ENCODE assay signal across 13 cellular contexts in genomic region chr18:44818668-44819403, GRCh38.
DNase-seq lines count a peak whose midpoint lies in the region; ATAC-seq, FAIRE-seq and TF ChIP-seq lines count a peak whose summit lies in the region.
"Had no signal": no experiment of that assay in that cellular context is flagged by ENCODE, and none has a peak within 500 bp of the region (broad histone marks: within the 10 kb centered on the region; RNA-seq: fewer than 3 reads in every experiment).

No MANE protein-coding gene starts in this region.

- POLR2A ChIA-PET in HEK293 (lab: Yijun Ruan, JAX) = no interaction called here

- FAIRE-seq in frontal cortex (lab: Jason Lieb, UNC) = no peak
- FAIRE-seq: HTR-8/SVneo had no signal

- intact Hi-C loops in activated T-helper 2 cell treated with anti-CD3 and anti-CD28 coated beads, Interferon-gamma antibody, Interleukin-2, Interleukin-4, amounts not matched to agents 10 μg/mL and 5 μg/mL and 100 μg/mL, durations not matched to agents 14 hours and 24 hours and 36 hours (cut with micrococcal nuclease) = loop anchor here (2.0 to 5.0 kb wide), 2 partner anchors 14 to 137 kb away; partner anchors contain the start of gene SETBP1
- intact Hi-C loops in sciatic nerve (cut with DNase I) = no loop called here

- TF ChIP-seq CTCF in HEK293 (tag by site-specific recombination; IDR thresholded peaks at IDR 0.05) (no peak), brain microvascular endothelial cell (IDR thresholded peaks at IDR 0.05; ENCODE audit: low read depth, low read length, missing control alignments) (no peak)

- H3K27ac ChIP-seq in HEK293 (ENCODE audit: extremely low read depth, low read depth, low read length) (no peak overlapping the region), brain microvascular endothelial cell (no peak overlapping the region)

- peak; percentile 62 for ATAC-seq in GM18519 (IDR thresholded peaks at IDR 0.05; ENCODE audit: low FRiP score, unreplicated experiment)
- ATAC-seq in sciatic nerve = no peak

- H3K4me1 ChIP-seq in HEK293 (ENCODE audit: control insufficient read depth, insufficient read depth, low read length) = no peaks in the 10 kb centered on the region; the same call in 1 of the 2 replicates

- peaks cover 4% of the 10 kb centered on the region for H3K36me3 Mint-ChIP-seq in activated T-helper 2 cell treated with anti-CD3 and anti-CD28 coated beads, Interferon-gamma antibody, Interleukin-2, Interleukin-4, amounts not matched to agents 10 μg/mL and 5 μg/mL and 100 μg/mL, durations not matched to agents 14 hours and 24 hours and 36 hours (ENCODE audit: low read depth)

- H3K4me1 Mint-ChIP-seq in activated T-helper 2 cell treated with anti-CD3 and anti-CD28 coated beads, Interferon-gamma antibody, Interleukin-2, Interleukin-4, amounts not matched to agents 10 μg/mL and 5 μg/mL and 100 μg/mL, durations not matched to agents 14 hours and 24 hours and 36 hours (ENCODE audit: low read depth) = peaks cover 26% of the 10 kb centered on the region

- H3K9me3 ChIP-seq in HEK293 (ENCODE audit: control insufficient read depth, insufficient read depth, low read depth, low read length) = no peaks in the 10 kb centered on the region
- H3K9me3 ChIP-seq: thoracic aorta had no signal

- H3K27ac Mint-ChIP-seq in activated T-helper 2 cell treated with anti-CD3 and anti-CD28 coated beads, Interferon-gamma antibody, Interleukin-2, Interleukin-4, amounts not matched to agents 10 μg/mL and 5 μg/mL and 100 μg/mL, durations not matched to agents 14 hours and 24 hours and 36 hours = peak overlapping the region; percentile 50

- no peak overlapping the region for H3K4me3 Mint-ChIP-seq in activated T-helper 2 cell treated with anti-CD3 and anti-CD28 coated beads, Interferon-gamma antibody, Interleukin-2, Interleukin-4, amounts not matched to agents 10 μg/mL and 5 μg/mL and 100 μg/mL, durations not matched to agents 14 hours and 24 hours and 36 hours (ENCODE audit: low read depth)
- H3K4me3 Mint-ChIP-seq: natural killer cell treated with Interleukin-12 subunit alpha and Interleukin-12 subunit beta and Interleukin-15 and Interleukin-18, amount 100 ng/mL, for 72 hours had no signal

- DNase-seq in activated T-helper 2 cell treated with anti-CD3 and anti-CD28 coated beads, Interferon-gamma antibody, Interleukin-2, Interleukin-4, amounts not matched to agents 10 μg/mL and 5 μg/mL and 100 μg/mL, durations not matched to agents 14 hours and 24 hours and 36 hours (ENCODE audit: low spot score) = no peak
- DNase-seq in renal cortical epithelial cell (ENCODE audit: low read depth) (peak; percentile 34), frontal cortex (ENCODE audit: low spot score in 2 of 2) (no peak), brain microvascular endothelial cell (no peak), sciatic nerve (ENCODE audit: low spot score) (no peak)
- DNase-seq: activated CD8-positive, alpha-beta memory T cell treated with anti-CD3 and anti-CD28 coated beads, Interleukin-2, amount 50 U/mL, for 4 hours; effector CD8-positive, alpha-beta T cell; NCI-H510A had no signal

- CTCF ChIA-PET in HEK293 (lab: Yijun Ruan, JAX) = no interaction called here

- H3K4me3 ChIP-seq in HEK293 (ENCODE audit: low read depth, low read length) = no peak overlapping the region
- H3K4me3 ChIP-seq in brain microvascular endothelial cell (ENCODE audit: low read depth, low read length) = no peak overlapping the region
- H3K4me3 ChIP-seq: thoracic aorta had no signal

- H3K36me3 ChIP-seq in HEK293 (ENCODE audit: control insufficient read depth in 2 of 2, insufficient read depth in 1 of 2, low read length in 2 of 2) (no peaks in the 10 kb centered on the region), brain microvascular endothelial cell (replicated peaks) (no peaks in the 10 kb centered on the region)
- H3K36me3 ChIP-seq: thoracic aorta had no signal

- in situ Hi-C loops in brain microvascular endothelial cell (cut with HindIII; ENCODE audit: low pct_ligation_motif_present, low sequenced_read_pairs) = no loop called here

- H3K27me3 Mint-ChIP-seq in activated T-helper 2 cell treated with anti-CD3 and anti-CD28 coated beads, Interferon-gamma antibody, Interleukin-2, Interleukin-4, amounts not matched to agents 10 μg/mL and 5 μg/mL and 100 μg/mL, durations not matched to agents 14 hours and 24 hours and 36 hours (ENCODE audit: low read depth) = peaks cover 4% of the 10 kb centered on the region
- H3K27me3 Mint-ChIP-seq: natural killer cell treated with Interleukin-12 subunit alpha and Interleukin-12 subunit beta and Interleukin-15 and Interleukin-18, amount 100 ng/mL, for 72 hours had no signal

- no peaks in the 10 kb centered on the region for H3K9me3 Mint-ChIP-seq in activated T-helper 2 cell treated with anti-CD3 and anti-CD28 coated beads, Interferon-gamma antibody, Interleukin-2, Interleukin-4, amounts not matched to agents 10 μg/mL and 5 μg/mL and 100 μg/mL, durations not matched to agents 14 hours and 24 hours and 36 hours
- H3K9me3 Mint-ChIP-seq: natural killer cell treated with Interleukin-12 subunit alpha and Interleukin-12 subunit beta and Interleukin-15 and Interleukin-18, amount 100 ng/mL, for 72 hours had no signal

- no peaks in the 10 kb centered on the region for H3K27me3 ChIP-seq in brain microvascular endothelial cell (replicated peaks)

TF ChIP-seq in HEK293, 187 proteins besides CTCF, POLR2A, EP300 and RAD21:
- TF ChIP-seq ZSCAN4 (tag by site-specific recombination; IDR thresholded peaks at IDR 0.05) = peak; percentile 71; the same call in 1 of the 2 replicates
- TF ChIP-seq ZFP37 (tag by site-specific recombination; IDR thresholded peaks at IDR 0.05) = no peak
